Comparison of ENCODE assay signal across 18 cellular contexts in genomic region chr2:25297738-25298137, GRCh38. TPM values are rescaled to one million over a fixed set of nuclear protein-coding genes. Genes with fewer than 3 reads are reported as not detected.
DNase-seq lines count a peak whose midpoint lies in the region; ATAC-seq and TF ChIP-seq lines count a peak whose summit lies in the region.
"Had no signal": no experiment of that assay in that cellular context is flagged by ENCODE, and none has a peak within 500 bp of the region (broad histone marks: within the 10 kb centered on the region; RNA-seq: fewer than 3 reads in every experiment).

No MANE protein-coding gene starts in this region.

- peak overlapping the region in 2 of 3 donors; percentile 51 to 80 for H3K27ac Mint-ChIP-seq in CD4-positive, CD25-positive, alpha-beta regulatory T cell
- H3K27ac Mint-ChIP-seq in endodermal cell: no peak overlapping the region
- no peak overlapping the region for H3K27ac Mint-ChIP-seq in activated T-helper 17 cell treated with anti-CD3 and anti-CD28 coated beads, Interleukin-2, amount 50 U/mL, for 72 hours
- H3K27ac Mint-ChIP-seq in mesothelial cell of epicardium: no peak overlapping the region
- H3K27ac Mint-ChIP-seq: T-helper 2 cell treated with Interferon-gamma antibody and Interleukin-4, amounts not matched to agents 5 μg/mL and 100 μg/mL, for 36 hours had no signal

- no peaks in the 10 kb centered on the region for H3K9me3 Mint-ChIP-seq in CD4-positive, CD25-positive, alpha-beta regulatory T cell
- H3K9me3 Mint-ChIP-seq in endodermal cell (no peaks in the 10 kb centered on the region), mesothelial cell of epicardium (no peaks in the 10 kb centered on the region)
- H3K9me3 Mint-ChIP-seq in activated T-helper 17 cell treated with anti-CD3 and anti-CD28 coated beads, Interleukin-2, amount 50 U/mL, for 72 hours: no peaks in the 10 kb centered on the region
- H3K9me3 Mint-ChIP-seq: activated CD4-positive, alpha-beta memory T cell treated with anti-CD3 and anti-CD28 coated beads, Interleukin-2, amount 10 ng/mL, durations not matched to agents 7 days and 5 days; T-helper 2 cell treated with Interferon-gamma antibody and Interleukin-4, amounts not matched to agents 5 μg/mL and 100 μg/mL, for 36 hours had no signal

- H3K27ac ChIP-seq in CD4-positive, CD25-positive, alpha-beta regulatory T cell (ENCODE audit: insufficient read depth, low read length, poor library complexity, severe bottlenecking): no peak overlapping the region
- no peak overlapping the region for H3K27ac ChIP-seq in endodermal cell (ENCODE audit: low read depth, low read length)
- H3K27ac ChIP-seq: body of pancreas, suprapubic skin had no signal

- 77 to 78% methylated on average over 6 to 7 of the region's 7 CpGs for WGBS in endodermal cell (ENCODE audit: insufficient coverage in 1 of 2, insufficient read length in 1 of 2), 2 experiments

- no peak overlapping the region for H3K4me3 ChIP-seq in CD4-positive, CD25-positive, alpha-beta regulatory T cell (ENCODE audit: low read depth, low read length)
- H3K4me3 ChIP-seq in NB4 (ENCODE audit: low read depth, low read length): no peak overlapping the region
- H3K4me3 ChIP-seq in endodermal cell (ENCODE audit: low read length): no peak overlapping the region
- H3K4me3 ChIP-seq: body of pancreas, suprapubic skin had no signal

- no peak overlapping the region for H3K9ac ChIP-seq in endodermal cell (ENCODE audit: extremely low read depth, low read length, poor library complexity, severe bottlenecking)

- H3K27me3 Mint-ChIP-seq in CD4-positive, CD25-positive, alpha-beta regulatory T cell: no peaks in the 10 kb centered on the region
- H3K27me3 Mint-ChIP-seq in endodermal cell (ENCODE audit: insufficient read depth) (no peaks in the 10 kb centered on the region), mesothelial cell of epicardium (ENCODE audit: low read depth) (no peaks in the 10 kb centered on the region)
- H3K27me3 Mint-ChIP-seq in activated T-helper 17 cell treated with anti-CD3 and anti-CD28 coated beads, Interleukin-2, amount 50 U/mL, for 72 hours: no peaks in the 10 kb centered on the region
- H3K27me3 Mint-ChIP-seq: activated CD4-positive, alpha-beta memory T cell treated with anti-CD3 and anti-CD28 coated beads, Interleukin-2, amount 10 ng/mL, durations not matched to agents 7 days and 5 days had no signal

- no peak for ATAC-seq in CD4-positive, CD25-positive, alpha-beta regulatory T cell (ENCODE audit: low read depth in 2 of 2)
- ATAC-seq in activated T-helper 17 cell treated with anti-CD3 and anti-CD28 coated beads, Interleukin-2, amount 50 U/mL, for 72 hours (replicated peaks): no peak
- ATAC-seq: body of pancreas, left lobe of liver had no signal

- H3K4me1 ChIP-seq in CD4-positive, CD25-positive, alpha-beta regulatory T cell (ENCODE audit: control insufficient read depth, insufficient read depth, low read length, poor library complexity, severe bottlenecking): peaks cover 48% of the 10 kb centered on the region
- H3K4me1 ChIP-seq in endodermal cell (ENCODE audit: control insufficient read depth, insufficient read depth, low read length): no peaks in the 10 kb centered on the region

- H3K27me3 ChIP-seq in CD4-positive, CD25-positive, alpha-beta regulatory T cell (ENCODE audit: control insufficient read depth, insufficient read depth, low read length): no peaks in the 10 kb centered on the region
- no peaks in the 10 kb centered on the region for H3K27me3 ChIP-seq in endodermal cell (ENCODE audit: control insufficient read depth, insufficient read depth, low read length, poor library complexity, severe bottlenecking)
- H3K27me3 ChIP-seq: body of pancreas, suprapubic skin had no signal

- DNase-seq in CD4-positive, CD25-positive, alpha-beta regulatory T cell: no peak
- DNase-seq in ELF-1 (ENCODE audit: low read depth, low spot score) (peak; percentile 63), NB4 (ENCODE audit: low read depth) (peak; percentile 48), endodermal cell (peak; percentile 89), mesothelial cell of epicardium (ENCODE audit: low spot score in 2 of 2, unreplicated experiment in 2 of 2) (no peak)
- DNase-seq in stimulated activated CD4-positive, alpha-beta T cell treated with anti-CD3 and anti-CD28 coated beads, Interleukin-12 subunit alpha, Interleukin-12 subunit beta, amount 100 ng/mL, for 4 hours: no peak
- DNase-seq: activated CD4-positive, alpha-beta memory T cell treated with anti-CD3 and anti-CD28 coated beads, Interleukin-2, amount 10 ng/mL, durations not matched to agents 7 days and 5 days; activated gamma-delta T cell; body of pancreas; GOT3; hypothalamus; IMR-90; NCI-H1417 treated with DMSO at 0.1 percent for 48 hours; NCI-H446 treated with DMSO at 0.1 percent for 48 hours had no signal

- peaks cover 17% of the 10 kb centered on the region for H3K36me3 ChIP-seq in CD4-positive, CD25-positive, alpha-beta regulatory T cell (ENCODE audit: control insufficient read depth, insufficient read depth, low read length)
- no peaks in the 10 kb centered on the region for H3K36me3 ChIP-seq in endodermal cell (ENCODE audit: control insufficient read depth, insufficient read depth, low read length)

- TF ChIP-seq CTCF in NB4 (IDR thresholded peaks at IDR 0.05; ENCODE audit: low read depth, low read length): peak; percentile 7
- peak; percentile 74 for TF ChIP-seq CTCF in endodermal cell (conservative IDR thresholded peaks at IDR 0.05)
- no peak for TF ChIP-seq CTCF in mesothelial cell of epicardium (IDR thresholded peaks at IDR 0.05; ENCODE audit: unreplicated experiment)

- no peaks in the 10 kb centered on the region for H3K9me3 ChIP-seq in CD4-positive, CD25-positive, alpha-beta regulatory T cell (ENCODE audit: control insufficient read depth in 2 of 2, low read length in 2 of 2)
- H3K9me3 ChIP-seq in endodermal cell (ENCODE audit: control insufficient read depth, low read length): no peaks in the 10 kb centered on the region
- H3K9me3 ChIP-seq: body of pancreas, suprapubic skin had no signal

- no peak for TF ChIP-seq POLR2A in NB4 (IDR thresholded peaks at IDR 0.05; ENCODE audit: extremely low read depth, insufficient read length)

- no peak overlapping the region for H3K4me3 Mint-ChIP-seq in CD4-positive, CD25-positive, alpha-beta regulatory T cell
- H3K4me3 Mint-ChIP-seq in endodermal cell (no peak overlapping the region), mesothelial cell of epicardium (no peak overlapping the region)
- H3K4me3 Mint-ChIP-seq in activated T-helper 17 cell treated with anti-CD3 and anti-CD28 coated beads, Interleukin-2, amount 50 U/mL, for 72 hours: no peak overlapping the region
- H3K4me3 Mint-ChIP-seq: activated CD4-positive, alpha-beta memory T cell treated with anti-CD3 and anti-CD28 coated beads, Interleukin-2, amount 10 ng/mL, durations not matched to agents 7 days and 5 days; T-helper 2 cell treated with Interferon-gamma antibody and Interleukin-4, amounts not matched to agents 5 μg/mL and 100 μg/mL, for 36 hours had no signal

- H3K4me1 Mint-ChIP-seq in CD4-positive, CD25-positive, alpha-beta regulatory T cell: peaks cover 15 to 64% (median 41%) of the 10 kb centered on the region in 4 donors
- H3K4me1 Mint-ChIP-seq in endodermal cell (peaks cover 11% of the 10 kb centered on the region), mesothelial cell of epicardium (peaks cover 7% of the 10 kb centered on the region)
- H3K4me1 Mint-ChIP-seq in activated T-helper 17 cell treated with anti-CD3 and anti-CD28 coated beads, Interleukin-2, amount 50 U/mL, for 72 hours: peaks cover 30% of the 10 kb centered on the region

- H3K36me3 Mint-ChIP-seq in CD4-positive, CD25-positive, alpha-beta regulatory T cell: peaks cover 24% of the 10 kb centered on the region
- H3K36me3 Mint-ChIP-seq in endodermal cell (ENCODE audit: low read depth) (no peaks in the 10 kb centered on the region), mesothelial cell of epicardium (peaks cover 20% of the 10 kb centered on the region)
- H3K36me3 Mint-ChIP-seq in activated T-helper 17 cell treated with anti-CD3 and anti-CD28 coated beads, Interleukin-2, amount 50 U/mL, for 72 hours (ENCODE audit: low read depth): peaks cover 80% of the 10 kb centered on the region

RNA-seq across cellular contexts. Expression of gene DNMT3A, which starts 44.0 kb away (rescaled TPM):
- total RNA-seq in CD4-positive, CD25-positive, alpha-beta regulatory T cell: 81.0 TPM
- polyA plus RNA-seq in CD4-positive, CD25-positive, alpha-beta regulatory T cell: 10 to 100 TPM in 3 of 4 donors, 1 to 10 TPM in 1; 8.1 to 14.4 (median 11.9) TPM
- 100 to 1,000 TPM; 124 to 139 TPM for total RNA-seq in endodermal cell
- 68.6 TPM for polyA plus RNA-seq in endodermal cell (2013, experiment 1 of 2)
- 67.9 TPM for polyA plus RNA-seq in endodermal cell (2013, experiment 2 of 2)
- total RNA-seq in activated T-helper 17 cell treated with anti-CD3 and anti-CD28 coated beads, Interleukin-2, amount 50 U/mL, for 72 hours: 10 to 100 TPM; 55.2 to 64.6 TPM
- total RNA-seq in mesothelial cell of epicardium: 210 to 219 TPM (median 215 TPM) in 3 replicates

Comparison
In these comparisons a context has a peak if more than half of its experiments do, and no peak if none do; other contexts are left out.
1. DNase-seq: peak in ELF-1 (single experiment), NB4 (single experiment) and endodermal cell (single experiment); none in CD4-positive, CD25-positive, alpha-beta regulatory T cell (0 of 3), stimulated activated CD4-positive, alpha-beta T cell treated with anti-CD3 and anti-CD28 coated beads, Interleukin-12 subunit alpha, Interleukin-12 subunit beta, amount 100 ng/mL, for 4 hours (single experiment) and mesothelial cell of epicardium (0 of 2).
2. H3K27ac Mint-ChIP-seq: peak in CD4-positive, CD25-positive, alpha-beta regulatory T cell (2 of 3); none in endodermal cell (single experiment), activated T-helper 17 cell treated with anti-CD3 and anti-CD28 coated beads, Interleukin-2, amount 50 U/mL, for 72 hours (single experiment) and mesothelial cell of epicardium (single experiment).